Comparison of ENCODE assay signal across 21 cellular contexts in the genomic region with DNA sequence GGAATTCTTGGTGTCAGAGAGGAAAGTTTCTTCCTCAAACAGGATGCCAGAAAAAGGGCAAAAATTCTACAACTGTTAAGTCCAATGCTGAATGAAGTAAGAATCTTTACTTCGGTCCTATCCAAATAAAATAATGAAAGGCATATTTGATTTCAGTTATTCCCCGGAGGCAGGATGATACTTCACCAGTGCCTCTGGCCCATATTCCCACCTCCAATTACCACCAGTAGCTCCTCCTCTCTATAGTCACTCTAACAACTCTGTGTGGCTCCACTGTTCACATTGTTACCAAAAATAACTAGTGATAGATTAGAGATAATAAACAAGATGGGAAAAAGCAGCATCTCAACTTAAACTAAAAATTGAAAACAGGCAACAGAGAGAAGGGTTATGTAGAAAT. TPM values are rescaled to one million over a fixed set of nuclear protein-coding genes. Genes with fewer than 3 reads are reported as not detected.
DNase-seq lines count a peak whose midpoint lies in the region; ATAC-seq, FAIRE-seq and TF ChIP-seq lines count a peak whose summit lies in the region.
"Had no signal": no experiment of that assay in that cellular context is flagged by ENCODE, and none has a peak within 500 bp of the region (broad histone marks: within the 10 kb centered on the region; RNA-seq: fewer than 3 reads in every experiment).

No MANE protein-coding gene starts in this region.

- H3K4me2 ChIP-seq in Karpas-422 (ENCODE audit: low read depth, low read length, poor library complexity, severe bottlenecking), result no peak overlapping the region

- TF ChIP-seq CTCF in chondrocyte (IDR thresholded peaks at IDR 0.05) (no peak), D721Med (IDR thresholded peaks at IDR 0.05; ENCODE audit: insufficient read depth, missing control alignments) (no peak)

- no peak overlapping the region for H3K4me3 Mint-ChIP-seq in chondrocyte (ENCODE audit: unreplicated experiment)
- H3K4me3 Mint-ChIP-seq: CD4-positive, CD25-positive, alpha-beta regulatory T cell; H9; IgD-negative memory B cell had no signal

- H3K4me3 ChIP-seq in Karpas-422 (ENCODE audit: low read length), result no peak overlapping the region

- H3K79me2 ChIP-seq in Karpas-422 (ENCODE audit: low read length), result no peaks in the 10 kb centered on the region

- ATAC-seq in sciatic nerve, result peak; percentile 73
- ATAC-seq: HepG2 had no signal

- no peaks in the 10 kb centered on the region for H3K27me3 Mint-ChIP-seq in chondrocyte (ENCODE audit: low read depth)
- H3K27me3 Mint-ChIP-seq: CD4-positive, CD25-positive, alpha-beta regulatory T cell; IgD-negative memory B cell had no signal

- H3K9me3 ChIP-seq in Karpas-422 (ENCODE audit: low read length), result no peaks in the 10 kb centered on the region
- H3K9me3 ChIP-seq: BE2C, Caco-2 had no signal

- H3K27me3 ChIP-seq in Karpas-422 (ENCODE audit: low read length), result no peaks in the 10 kb centered on the region
- H3K27me3 ChIP-seq: BE2C had no signal

- DNase-seq in Karpas-422 (peak; percentile 12), chondrocyte (ENCODE audit: low spot score) (no peak), foreskin melanocyte (peak; percentile 12), sciatic nerve (ENCODE audit: low spot score) (no peak), D721Med (ENCODE audit: insufficient read length, low spot score) (no peak)
- no peak for DNase-seq in activated CD4-positive, alpha-beta T cell treated with anti-CD3 and anti-CD28 coated beads for 4 hours
- DNase-seq in activated naive CD4-positive, alpha-beta T cell treated with anti-CD3 and anti-CD28 coated beads, Interleukin-2, amount 50 U/mL, for 16 hours, result no peak
- DNase-seq: BE2C; C1 segment of cervical spinal cord; Caco-2; CD4-positive, CD25-positive, alpha-beta regulatory T cell; DMS153; DMS79; GDM1; H9 had no signal

- peak overlapping the region; percentile 55 for H3K27ac Mint-ChIP-seq in chondrocyte (ENCODE audit: unreplicated experiment)
- H3K27ac Mint-ChIP-seq: CD4-positive, CD25-positive, alpha-beta regulatory T cell; H9; IgD-negative memory B cell had no signal

- peaks cover 3% of the 10 kb centered on the region for H3K36me3 Mint-ChIP-seq in chondrocyte (ENCODE audit: low read depth)

- no peak overlapping the region for H3K27ac ChIP-seq in Karpas-422 (ENCODE audit: low read length)

- no peaks in the 10 kb centered on the region for H4K20me1 ChIP-seq in Karpas-422 (ENCODE audit: insufficient read depth, low read depth, low read length)

- no peak overlapping the region for H3K9ac ChIP-seq in Karpas-422 (ENCODE audit: low read length)

- peaks cover 2% of the 10 kb centered on the region for H3K9me3 Mint-ChIP-seq in chondrocyte (ENCODE audit: low read depth)
- H3K9me3 Mint-ChIP-seq: CD4-positive, CD25-positive, alpha-beta regulatory T cell; H9; IgD-negative memory B cell had no signal

- H3K4me1 ChIP-seq in Karpas-422 (ENCODE audit: low read length), result no peaks in the 10 kb centered on the region
- H3K4me1 ChIP-seq: BE2C, Caco-2 had no signal

- H2AFZ ChIP-seq in Karpas-422 (ENCODE audit: low read length), result no peak overlapping the region

- intact Hi-C loops in sciatic nerve (cut with DNase I), result no loop called here

- peaks cover 4% of the 10 kb centered on the region for H3K4me1 Mint-ChIP-seq in chondrocyte (ENCODE audit: low read depth)
- H3K4me1 Mint-ChIP-seq: H9, IgD-negative memory B cell had no signal

- no peak for FAIRE-seq in D721Med (lab: Jason Lieb, UNC)
- FAIRE-seq: GM12892, GM18507, H1, HepG2 had no signal

- H3K36me3 ChIP-seq in Karpas-422 (ENCODE audit: insufficient read depth, low read length), result no peaks in the 10 kb centered on the region
- H3K36me3 ChIP-seq: BE2C had no signal

- no peaks in the 10 kb centered on the region for H3K9me2 ChIP-seq in Karpas-422 (replicated peaks; ENCODE audit: insufficient read depth, low read length)

RNA-seq across cellular contexts. Expression of gene MAP1A, which starts 20.7 kb away (rescaled TPM):
- total RNA-seq in Karpas-422 (2014; rRNA removed; shearing (Covaris generic); ENCODE audit: low replicate concordance), result 1.4 and 1.8 TPM in 2 replicates
- total RNA-seq in chondrocyte, result 95.3 to 99.9 TPM (median 96.3 TPM) in 3 replicates
- total RNA-seq in sciatic nerve, result 32.4 TPM

RNA-seq across cellular contexts. Expression of gene TP53BP1, which starts 45.1 kb away (rescaled TPM):
- total RNA-seq in Karpas-422 (2014; rRNA removed; shearing (Covaris generic); ENCODE audit: low replicate concordance), result 62.7 and 82.3 TPM in 2 replicates
- total RNA-seq in chondrocyte, result 44.8 to 71.1 TPM (median 45.6 TPM) in 3 replicates
- total RNA-seq in sciatic nerve, result 60.6 TPM

RNA-seq across cellular contexts. Expression of gene PPIP5K1, which starts 51.9 kb away (rescaled TPM):
- total RNA-seq in Karpas-422 (2014; rRNA removed; shearing (Covaris generic); ENCODE audit: low replicate concordance), result 31.5 and 33.6 TPM in 2 replicates
- total RNA-seq in chondrocyte (30.4 to 39.4 TPM (median 31.6 TPM) in 3 replicates), sciatic nerve (74.8 TPM)

RNA-seq across cellular contexts. Expression of gene CKMT1B, which starts 55.7 kb away (rescaled TPM):
- total RNA-seq in Karpas-422 (2014; rRNA removed; shearing (Covaris generic); ENCODE audit: low replicate concordance), result not detected in 2 replicates
- not detected in 3 replicates for total RNA-seq in chondrocyte
- total RNA-seq in sciatic nerve, result not detected
- total RNA-seq: A172; CD4-positive, CD25-positive, alpha-beta regulatory T cell had no signal

Comparison
In these comparisons a context has a peak if more than half of its experiments do, and no peak if none do; other contexts are left out.
1. DNase-seq: peak in Karpas-422 (single experiment) and foreskin melanocyte (single experiment); none in chondrocyte (single experiment), sciatic nerve (single experiment), D721Med (single experiment), activated CD4-positive, alpha-beta T cell treated with anti-CD3 and anti-CD28 coated beads for 4 hours (0 of 2) and activated naive CD4-positive, alpha-beta T cell treated with anti-CD3 and anti-CD28 coated beads, Interleukin-2, amount 50 U/mL, for 16 hours (single experiment).
2. RNA of gene MAP1A, which starts 20.7 kb away (total RNA-seq): 95.3 to 99.9 TPM in chondrocyte and 32.4 TPM in sciatic nerve (single experiment); 1.4 to 1.8 TPM in Karpas-422; every median in the first group is over 10 times any median in the second.